In genomic region chr3:135007622-135008021, GRCh38 we compare ENCODE assay signal across 20 cellular contexts.
"Had no signal": no experiment of that assay in that cellular context is flagged by ENCODE, and none has a peak within 500 bp of the region (broad histone marks: within the 10 kb centered on the region; RNA-seq: fewer than 3 reads in every experiment).

No MANE protein-coding gene starts in this region.

- ATAC-seq: activated naive CD8-positive, alpha-beta T cell treated with anti-CD3 and anti-CD28 coated beads, Interleukin-2, amount 50 U/mL, for 24 hours; activated T-helper 17 cell treated with anti-CD3 and anti-CD28 coated beads, Interleukin-2, amount 50 U/mL, for 72 hours; effector memory CD8-positive, alpha-beta T cell; left colon; right lobe of liver; stimulated activated naive CD8-positive, alpha-beta T cell treated with anti-CD3 and anti-CD28 coated beads, Interleukin-15, Interleukin-2, amounts not matched to agents 100 U/mL and 50 U/mL, for 24 hours had no signal

- H3K36me3 ChIP-seq: right lobe of liver, transverse colon had no signal

- H3K27me3 ChIP-seq: right lobe of liver, transverse colon had no signal

- H3K4me3 Mint-ChIP-seq: activated naive CD8-positive, alpha-beta T cell treated with anti-CD3 and anti-CD28 coated beads, Interleukin-2, amount 50 U/mL, for 24 hours; activated T-helper 17 cell treated with anti-CD3 and anti-CD28 coated beads, Interleukin-2, amount 50 U/mL, for 72 hours; dendritic cell treated with granulocyte-macrophage colony-stimulating factor and Interleukin-4, amounts not matched to agents 40 ng/mL and 50 ng/mL, for 4 days; effector memory CD8-positive, alpha-beta T cell; immature natural killer cell had no signal

- H3K27ac Mint-ChIP-seq: activated naive CD8-positive, alpha-beta T cell treated with anti-CD3 and anti-CD28 coated beads, Interleukin-2, amount 50 U/mL, for 24 hours; activated T-helper 17 cell treated with anti-CD3 and anti-CD28 coated beads, Interleukin-2, amount 50 U/mL, for 72 hours; dendritic cell treated with granulocyte-macrophage colony-stimulating factor and Interleukin-4, amounts not matched to agents 40 ng/mL and 50 ng/mL, for 4 days; effector memory CD8-positive, alpha-beta T cell; immature natural killer cell; progenitor cell of endocrine pancreas had no signal

- H3K9me3 Mint-ChIP-seq: activated T-helper 17 cell treated with anti-CD3 and anti-CD28 coated beads, Interleukin-2, amount 50 U/mL, for 72 hours had no signal

- H3K27me3 Mint-ChIP-seq: dendritic cell treated with granulocyte-macrophage colony-stimulating factor and Interleukin-4, amounts not matched to agents 40 ng/mL and 50 ng/mL, for 4 days; effector memory CD8-positive, alpha-beta T cell had no signal

- H3K4me1 Mint-ChIP-seq: activated naive CD8-positive, alpha-beta T cell treated with anti-CD3 and anti-CD28 coated beads, Interleukin-2, amount 50 U/mL, for 24 hours; activated T-helper 17 cell treated with anti-CD3 and anti-CD28 coated beads, Interleukin-2, amount 50 U/mL, for 72 hours; immature natural killer cell had no signal

- H3K4me1 ChIP-seq: right lobe of liver, transverse colon had no signal

- H3K4me3 ChIP-seq: lung, right lobe of liver, smooth muscle cell, transverse colon had no signal

- H3K9me3 ChIP-seq: right lobe of liver, transverse colon had no signal

- H3K4me2 ChIP-seq: smooth muscle cell had no signal

- DNase-seq: activated CD4-positive, CD25-positive, alpha-beta regulatory T cell treated with anti-CD3 and anti-CD28 coated beads, Interleukin-2, amount 50 U/mL, for 72 hours; activated naive CD4-positive, alpha-beta T cell treated with Interleukin-2 at 50 U/mL for 16 hours; activated naive CD8-positive, alpha-beta T cell treated with anti-CD3 and anti-CD28 coated beads, Interleukin-2, amount 50 U/mL, for 24 hours; activated T-cell treated with anti-CD3 and anti-CD28 coated beads for 4 hours; aorta; cerebellar nuclear complex; effector memory CD8-positive, alpha-beta T cell; immature natural killer cell; left colon; midbrain; right lobe of liver; stimulated activated naive CD8-positive, alpha-beta T cell treated with anti-CD3 and anti-CD28 coated beads, Interleukin-15, Interleukin-2, amounts not matched to agents 100 U/mL and 50 U/mL, for 24 hours; T1000; transverse colon had no signal

- H3K27ac ChIP-seq: epithelial cell of prostate, right lobe of liver, transverse colon had no signal

- H3K36me3 Mint-ChIP-seq: immature natural killer cell had no signal
